Comparison of ENCODE assay signal across 9 cellular contexts in the genomic region with DNA sequence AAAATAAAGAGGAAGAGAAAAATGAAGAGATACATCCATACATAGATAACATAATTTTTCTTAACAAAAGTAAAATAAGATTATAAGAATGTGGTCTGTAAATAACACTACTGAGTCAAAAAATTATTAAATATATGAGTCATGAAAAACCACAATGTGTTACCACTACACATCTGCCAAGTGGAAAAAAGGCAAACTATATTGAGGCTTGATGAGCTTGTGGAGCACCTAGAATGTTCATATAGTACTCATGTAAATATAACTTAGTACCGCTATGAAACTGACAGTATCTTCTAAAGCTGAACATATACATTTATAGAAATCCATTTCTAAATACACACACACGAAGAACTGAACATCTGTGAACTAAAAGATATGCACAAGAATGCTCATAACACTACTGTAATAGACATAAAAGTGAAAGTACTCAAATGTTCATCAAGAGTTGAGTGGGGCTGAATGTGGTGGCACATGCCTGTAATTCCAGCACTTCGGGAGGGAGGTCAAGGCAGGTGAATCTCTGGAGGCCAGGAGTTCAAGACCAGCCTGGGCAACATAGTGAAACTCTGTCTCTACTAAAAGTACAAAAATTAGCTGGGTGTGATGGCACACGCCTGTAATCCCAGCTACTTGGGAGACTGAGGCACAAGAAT. TPM values are rescaled to one million over a fixed set of nuclear protein-coding genes. Genes with fewer than 3 reads are reported as not detected.
DNase-seq lines count a peak whose midpoint lies in the region; ATAC-seq, FAIRE-seq and TF ChIP-seq lines count a peak whose summit lies in the region.
"Had no signal": no experiment of that assay in that cellular context is flagged by ENCODE, and none has a peak within 500 bp of the region (broad histone marks: within the 10 kb centered on the region; RNA-seq: fewer than 3 reads in every experiment).

No MANE protein-coding gene starts in this region.

- H3K4me1 Mint-ChIP-seq in endodermal cell, result no peaks in the 10 kb centered on the region

- H4K20me1 ChIP-seq in HepG2 (ENCODE audit: insufficient read depth, low read length), result no peaks in the 10 kb centered on the region

- no peak overlapping the region for H2AFZ ChIP-seq in HepG2 (ENCODE audit: low read length)

- peak; percentile 65 for DNase-seq in HT1080 (ENCODE audit: low read depth)
- peak; percentile 68 for DNase-seq in fibroblast of villous mesenchyme (ENCODE audit: low read depth)
- DNase-seq in NCI-H748 (lab: John Stamatoyannopoulos, UW; ENCODE audit: unreplicated experiment), result no peak
- DNase-seq in HepG2 (ENCODE audit: low spot score), result no peak
- no peak for DNase-seq in endodermal cell
- DNase-seq in 8988T, result no peak

- H3K27me3 ChIP-seq in HepG2 (ENCODE audit: control insufficient read depth in 1 of 2, insufficient read depth in 2 of 2, low read length in 2 of 2), result no peaks in the 10 kb centered on the region
- H3K27me3 ChIP-seq in endodermal cell (ENCODE audit: control insufficient read depth, insufficient read depth, low read length, poor library complexity, severe bottlenecking), result no peaks in the 10 kb centered on the region

- H3K9me3 Mint-ChIP-seq in endodermal cell, result peaks cover 15% of the 10 kb centered on the region

- no peak for TF ChIP-seq CTCF in fibroblast of villous mesenchyme (IDR thresholded peaks at IDR 0.05; ENCODE audit: insufficient read depth, low read depth, low read length)
- TF ChIP-seq CTCF in HepG2 (CRISPR knock-in tag; IDR thresholded peaks at IDR 0.05), result no peak
- TF ChIP-seq CTCF in endodermal cell (conservative IDR thresholded peaks at IDR 0.05), result no peak

- H3K36me3 Mint-ChIP-seq in endodermal cell (ENCODE audit: low read depth), result no peaks in the 10 kb centered on the region

- FAIRE-seq in HepG2 (lab: Jason Lieb, UNC), result no peak
- FAIRE-seq: TTC549 had no signal

- H3K4me2 ChIP-seq in HepG2 (ENCODE audit: low read depth, low read length), result no peak overlapping the region

- TF ChIP-seq EP300 in HepG2 (IDR thresholded peaks at IDR 0.05; ENCODE audit: low read depth in 2 of 2, low read length in 2 of 2) (no peak), HepG2 (CRISPR knock-in tag; IDR thresholded peaks at IDR 0.05; ENCODE audit: borderline replicate concordance) (no peak)

- POLR2A ChIA-PET in HepG2 (lab: Yijun Ruan, JAX), result no interaction called here

- no peaks in the 10 kb centered on the region for H3K36me3 ChIP-seq in HepG2 (replicated peaks in 1 of 2; ENCODE audit: control insufficient read depth in 1 of 2, insufficient read depth in 2 of 2, low read length in 2 of 2)
- no peaks in the 10 kb centered on the region for H3K36me3 ChIP-seq in endodermal cell (ENCODE audit: control insufficient read depth, insufficient read depth, low read length)

- peak; percentile 96 for ATAC-seq in GM18858 (IDR thresholded peaks at IDR 0.05; ENCODE audit: unreplicated experiment)
- peak; percentile 95 for ATAC-seq in GM21786 (IDR thresholded peaks at IDR 0.05; ENCODE audit: unreplicated experiment)
- no peak for ATAC-seq in HepG2

- intact Hi-C loops in HepG2 (cut with micrococcal nuclease; ENCODE audit: unreplicated experiment), result no loop called here

- CTCF ChIA-PET in HepG2 (lab: Yijun Ruan, JAX; ENCODE audit: low intra/inter-chr PET ratio, low total read pairs), result no interaction called here

- TF ChIP-seq RAD21 in HepG2 (CRISPR knock-in tag; IDR thresholded peaks at IDR 0.05), result no peak

- H3K9me3 ChIP-seq in HepG2 (ENCODE audit: low read length), result peaks cover 18% of the 10 kb centered on the region
- peaks cover 18% of the 10 kb centered on the region for H3K9me3 ChIP-seq in endodermal cell (ENCODE audit: control insufficient read depth, low read length)

- TF ChIP-seq POLR2A in HepG2 (IDR thresholded peaks at IDR 0.05; ENCODE audit: insufficient read depth in 1 of 2, low read depth in 2 of 2, low read length in 2 of 2), result no peak

- in situ Hi-C loops in HepG2 (cut with HindIII; ENCODE audit: extremely low pct_ligation_motif_present, low pct_unique_long_range_greater_than_20kb), result no loop called here

- no peaks in the 10 kb centered on the region for H3K27me3 Mint-ChIP-seq in endodermal cell (ENCODE audit: insufficient read depth)

- 67% methylated on average over 4 of the region's 4 CpGs for WGBS in HepG2 (ENCODE audit: low lambda C conversion rate)
- WGBS in endodermal cell (ENCODE audit: insufficient coverage in 1 of 2, insufficient read length in 1 of 2), 2 experiments, result 82 to 88% methylated on average over 2 to 4 of the region's 4 CpGs

- H3K4me1 ChIP-seq in HepG2 (ENCODE audit: insufficient read depth, low read length) (peaks cover 28% of the 10 kb centered on the region), endodermal cell (ENCODE audit: control insufficient read depth, insufficient read depth, low read length) (no peaks in the 10 kb centered on the region)

- H3K4me3 Mint-ChIP-seq in endodermal cell, result no peak overlapping the region

- no TSS peak for BruUV-seq in HepG2 (replicated peaks; lab: Mats Ljungman, UMichigan)

- no peak overlapping the region for H3K27ac Mint-ChIP-seq in endodermal cell

- H3K9ac ChIP-seq in HepG2 (ENCODE audit: insufficient read depth, low read depth, low read length) (no peak overlapping the region), endodermal cell (ENCODE audit: extremely low read depth, low read length, poor library complexity, severe bottlenecking) (no peak overlapping the region)

- H3K79me2 ChIP-seq in HepG2 (ENCODE audit: insufficient read depth, low read length), result no peaks in the 10 kb centered on the region

- no peak overlapping the region for H3K27ac ChIP-seq in HepG2 (ENCODE audit: extremely low read length, insufficient read depth, low read length)
- no peak overlapping the region for H3K27ac ChIP-seq in endodermal cell (ENCODE audit: low read depth, low read length)

- H3K4me3 ChIP-seq in fibroblast of villous mesenchyme (ENCODE audit: low read depth, low read length), result no peak overlapping the region
- H3K4me3 ChIP-seq in HepG2 (replicated peaks in 1 of 3; ENCODE audit: insufficient read depth in 1 of 3, low read depth in 2 of 3, low read length in 3 of 3), result no peak overlapping the region
- H3K4me3 ChIP-seq in endodermal cell (ENCODE audit: low read length), result no peak overlapping the region

RNA-seq across cellular contexts. Expression of a gene that starts 18.5 kb away (rescaled TPM):
- total RNA-seq in HT1080 (2014; rRNA removed; shearing (Covaris generic)), result 20.0 and 21.8 TPM in 2 replicates
- polyA plus RNA-seq in HT1080 (2015; cell fraction: cytosol; rRNA removed), result 15.6 and 21.1 TPM in 2 replicates
- 22.3 and 27.4 TPM in 2 replicates for polyA plus RNA-seq in HT1080 (2015; cell fraction: nucleus; rRNA removed)
- total RNA-seq in fibroblast of villous mesenchyme (24.8 and 41.0 TPM in 2 replicates), HepG2 (2016; rRNA removed; fragmentation: Illumina TruSeq; extraction: Trizol) (0.32 and 0.46 TPM in 2 replicates), endodermal cell (not detected)
- total RNA-seq in HepG2 (2016; cell fraction: cytosol; rRNA removed; fragmentation: Illumina TruSeq; extraction: Trizol; ENCODE audit: low read depth), result not detected in 2 replicates
- total RNA-seq in HepG2 (2016; cell fraction: insoluble cytoplasmic fraction; rRNA removed; fragmentation: Illumina TruSeq; extraction: Trizol), result 0.41 and 0.51 TPM in 2 replicates
- total RNA-seq in HepG2 (2016; cell fraction: membrane; rRNA removed; fragmentation: Illumina TruSeq; extraction: Trizol), result 0.17 and 0.19 TPM in 2 replicates
- total RNA-seq in HepG2 (2016; cell fraction: nucleus; rRNA removed; fragmentation: Illumina TruSeq; extraction: Trizol), result 0.31 and 1.8 TPM in 2 replicates
- 0.16 and 0.56 TPM in 2 replicates for polyA plus RNA-seq in HepG2 (2011; rRNA removed)
- polyA plus RNA-seq in HepG2 (2011; cell fraction: cytosol; rRNA removed), result 0.25 and 0.36 TPM in 2 replicates
- polyA plus RNA-seq in HepG2 (2011; cell fraction: nucleus; rRNA removed), result 0.23 and 0.42 TPM in 2 replicates
- polyA plus RNA-seq in HepG2 (2012), result 0.48 and 0.56 TPM in 2 replicates
- polyA plus RNA-seq in HepG2 (2016; cell fraction: cytosol; fragmentation: Illumina TruSeq; extraction: Trizol; ENCODE audit: low read depth), result not detected in 2 replicates
- polyA plus RNA-seq in HepG2 (2016; cell fraction: insoluble cytoplasmic fraction; fragmentation: Illumina TruSeq; extraction: Trizol; ENCODE audit: low read depth), result 0.52 and 0.87 TPM in 2 replicates
- not detected in 2 replicates for polyA plus RNA-seq in HepG2 (2016; cell fraction: membrane; fragmentation: Illumina TruSeq; extraction: Trizol; ENCODE audit: low read depth)
- polyA plus RNA-seq in HepG2 (2016; cell fraction: nucleus; fragmentation: Illumina TruSeq; extraction: Trizol; ENCODE audit: insufficient read depth, low read depth), result 0.35 TPM in 1 of 2 replicates, not detected in the other
- 12.2 TPM in 1 of 2 replicates, not detected in the other for polyA minus RNA-seq in HepG2 (2011; rRNA and poly(A)+ RNA removed; ENCODE audit: low replicate concordance)
- 0.79 and 0.97 TPM in 2 replicates for polyA minus RNA-seq in HepG2 (2011; cell fraction: cytosol; rRNA and poly(A)+ RNA removed)
- polyA minus RNA-seq in HepG2 (2011; cell fraction: nucleus; rRNA and poly(A)+ RNA removed), result 0.37 and 0.64 TPM in 2 replicates
- not detected for polyA plus RNA-seq in endodermal cell (2013, experiment 1 of 2)
- 0.12 TPM for polyA plus RNA-seq in endodermal cell (2013, experiment 2 of 2)

RNA-seq across cellular contexts. Expression of a gene that starts 23.8 kb away (rescaled TPM):
- total RNA-seq in HT1080 (2014; rRNA removed; shearing (Covaris generic)), result 12.9 and 17.0 TPM in 2 replicates
- polyA plus RNA-seq in HT1080 (2015; cell fraction: cytosol; rRNA removed), result 5.6 and 9.1 TPM in 2 replicates
- polyA plus RNA-seq in HT1080 (2015; cell fraction: nucleus; rRNA removed), result 24.2 and 27.7 TPM in 2 replicates
- total RNA-seq in fibroblast of villous mesenchyme, result 88.3 and 162 TPM in 2 replicates
- 2.3 and 2.6 TPM in 2 replicates for total RNA-seq in HepG2 (2016; rRNA removed; fragmentation: Illumina TruSeq; extraction: Trizol)
- total RNA-seq in HepG2 (2016; cell fraction: cytosol; rRNA removed; fragmentation: Illumina TruSeq; extraction: Trizol; ENCODE audit: low read depth), result 0.20 and 0.35 TPM in 2 replicates
- total RNA-seq in HepG2 (2016; cell fraction: insoluble cytoplasmic fraction; rRNA removed; fragmentation: Illumina TruSeq; extraction: Trizol), result 3.1 and 3.4 TPM in 2 replicates
- 0.62 and 1.1 TPM in 2 replicates for total RNA-seq in HepG2 (2016; cell fraction: membrane; rRNA removed; fragmentation: Illumina TruSeq; extraction: Trizol)
- total RNA-seq in HepG2 (2016; cell fraction: nucleus; rRNA removed; fragmentation: Illumina TruSeq; extraction: Trizol), result 5.0 and 5.5 TPM in 2 replicates
- polyA plus RNA-seq in HepG2 (2011; rRNA removed), result 0.31 and 0.62 TPM in 2 replicates
- 0.07 and 0.21 TPM in 2 replicates for polyA plus RNA-seq in HepG2 (2011; cell fraction: cytosol; rRNA removed)
- 0.55 and 1.2 TPM in 2 replicates for polyA plus RNA-seq in HepG2 (2011; cell fraction: nucleus; rRNA removed)
- polyA plus RNA-seq in HepG2 (2012), result 0.88 and 1.0 TPM in 2 replicates
- 0.20 and 0.24 TPM in 2 replicates for polyA plus RNA-seq in HepG2 (2016; cell fraction: cytosol; fragmentation: Illumina TruSeq; extraction: Trizol; ENCODE audit: low read depth)
- 2.5 and 2.7 TPM in 2 replicates for polyA plus RNA-seq in HepG2 (2016; cell fraction: insoluble cytoplasmic fraction; fragmentation: Illumina TruSeq; extraction: Trizol; ENCODE audit: low read depth)
- polyA plus RNA-seq in HepG2 (2016; cell fraction: membrane; fragmentation: Illumina TruSeq; extraction: Trizol; ENCODE audit: low read depth), result 0.54 and 0.56 TPM in 2 replicates
- 2.3 and 4.9 TPM in 2 replicates for polyA plus RNA-seq in HepG2 (2016; cell fraction: nucleus; fragmentation: Illumina TruSeq; extraction: Trizol; ENCODE audit: insufficient read depth, low read depth)
- polyA minus RNA-seq in HepG2 (2011; rRNA and poly(A)+ RNA removed; ENCODE audit: low replicate concordance), result 1.4 and 8.3 TPM in 2 replicates
- polyA minus RNA-seq in HepG2 (2011; cell fraction: cytosol; rRNA and poly(A)+ RNA removed), result 2.0 TPM in 1 of 2 replicates, not detected in the other
- 6.4 and 15.5 TPM in 2 replicates for polyA minus RNA-seq in HepG2 (2011; cell fraction: nucleus; rRNA and poly(A)+ RNA removed)
- not detected for total RNA-seq in endodermal cell
- 0.18 TPM for polyA plus RNA-seq in endodermal cell (2013, experiment 1 of 2)
- 0.21 TPM for polyA plus RNA-seq in endodermal cell (2013, experiment 2 of 2)

RNA-seq across cellular contexts. Expression of a gene that starts 48.8 kb away (rescaled TPM):
- total RNA-seq in HT1080 (2014; rRNA removed; shearing (Covaris generic)), result 9.6 and 13.3 TPM in 2 replicates
- 16.7 and 17.4 TPM in 2 replicates for polyA plus RNA-seq in HT1080 (2015; cell fraction: cytosol; rRNA removed)
- polyA plus RNA-seq in HT1080 (2015; cell fraction: nucleus; rRNA removed), result 21.7 and 22.4 TPM in 2 replicates
- total RNA-seq in fibroblast of villous mesenchyme (42.8 and 45.3 TPM in 2 replicates), HepG2 (2016; rRNA removed; fragmentation: Illumina TruSeq; extraction: Trizol) (31.8 and 49.5 TPM in 2 replicates), endodermal cell (10 to 100 TPM; 33.9 to 36.4 TPM)
- 7.7 and 9.1 TPM in 2 replicates for total RNA-seq in HepG2 (2016; cell fraction: cytosol; rRNA removed; fragmentation: Illumina TruSeq; extraction: Trizol; ENCODE audit: low read depth)
- total RNA-seq in HepG2 (2016; cell fraction: insoluble cytoplasmic fraction; rRNA removed; fragmentation: Illumina TruSeq; extraction: Trizol), result 29.0 and 50.3 TPM in 2 replicates
- 10.1 and 12.6 TPM in 2 replicates for total RNA-seq in HepG2 (2016; cell fraction: membrane; rRNA removed; fragmentation: Illumina TruSeq; extraction: Trizol)
- 22.9 and 26.9 TPM in 2 replicates for total RNA-seq in HepG2 (2016; cell fraction: nucleus; rRNA removed; fragmentation: Illumina TruSeq; extraction: Trizol)
- polyA plus RNA-seq in HepG2 (2011; rRNA removed), result 12.2 and 17.7 TPM in 2 replicates
- 8.2 and 11.6 TPM in 2 replicates for polyA plus RNA-seq in HepG2 (2011; cell fraction: cytosol; rRNA removed)
- polyA plus RNA-seq in HepG2 (2011; cell fraction: nucleus; rRNA removed), result 13.6 and 17.0 TPM in 2 replicates
- 20.5 and 26.3 TPM in 2 replicates for polyA plus RNA-seq in HepG2 (2012)
- 4.2 and 4.6 TPM in 2 replicates for polyA plus RNA-seq in HepG2 (2016; cell fraction: cytosol; fragmentation: Illumina TruSeq; extraction: Trizol; ENCODE audit: low read depth)
- polyA plus RNA-seq in HepG2 (2016; cell fraction: insoluble cytoplasmic fraction; fragmentation: Illumina TruSeq; extraction: Trizol; ENCODE audit: low read depth), result 35.7 and 36.7 TPM in 2 replicates
- 6.5 and 6.6 TPM in 2 replicates for polyA plus RNA-seq in HepG2 (2016; cell fraction: membrane; fragmentation: Illumina TruSeq; extraction: Trizol; ENCODE audit: low read depth)
- 28.9 and 31.3 TPM in 2 replicates for polyA plus RNA-seq in HepG2 (2016; cell fraction: nucleus; fragmentation: Illumina TruSeq; extraction: Trizol; ENCODE audit: insufficient read depth, low read depth)
- polyA minus RNA-seq in HepG2 (2011; rRNA and poly(A)+ RNA removed; ENCODE audit: low replicate concordance), result 1.3 and 3.0 TPM in 2 replicates
- polyA minus RNA-seq in HepG2 (2011; cell fraction: cytosol; rRNA and poly(A)+ RNA removed), result 9.8 and 13.1 TPM in 2 replicates
- polyA minus RNA-seq in HepG2 (2011; cell fraction: nucleus; rRNA and poly(A)+ RNA removed), result 22.7 and 25.5 TPM in 2 replicates
- polyA plus RNA-seq in endodermal cell (2013, experiment 1 of 2), result 54.1 TPM
- polyA plus RNA-seq in endodermal cell (2013, experiment 2 of 2), result 47.6 TPM

RNA-seq across cellular contexts. Expression of a gene that starts 48.8 kb away (rescaled TPM):
- total RNA-seq in HT1080 (2014; rRNA removed; shearing (Covaris generic)), result 8.9 and 12.0 TPM in 2 replicates
- polyA plus RNA-seq in HT1080 (2015; cell fraction: cytosol; rRNA removed), result 8.6 and 8.7 TPM in 2 replicates
- 11.8 and 12.3 TPM in 2 replicates for polyA plus RNA-seq in HT1080 (2015; cell fraction: nucleus; rRNA removed)
- total RNA-seq in fibroblast of villous mesenchyme, result 10.3 and 15.1 TPM in 2 replicates
- total RNA-seq in HepG2 (2016; rRNA removed; fragmentation: Illumina TruSeq; extraction: Trizol), result 15.0 and 19.1 TPM in 2 replicates
- total RNA-seq in HepG2 (2016; cell fraction: cytosol; rRNA removed; fragmentation: Illumina TruSeq; extraction: Trizol; ENCODE audit: low read depth), result 1.3 TPM in 2 replicates
- total RNA-seq in HepG2 (2016; cell fraction: insoluble cytoplasmic fraction; rRNA removed; fragmentation: Illumina TruSeq; extraction: Trizol), result 13.4 and 18.0 TPM in 2 replicates
- total RNA-seq in HepG2 (2016; cell fraction: membrane; rRNA removed; fragmentation: Illumina TruSeq; extraction: Trizol), result 5.1 and 6.0 TPM in 2 replicates
- total RNA-seq in HepG2 (2016; cell fraction: nucleus; rRNA removed; fragmentation: Illumina TruSeq; extraction: Trizol), result 14.1 and 14.6 TPM in 2 replicates
- polyA plus RNA-seq in HepG2 (2011; rRNA removed), result 2.2 and 3.0 TPM in 2 replicates
- 1.6 and 2.0 TPM in 2 replicates for polyA plus RNA-seq in HepG2 (2011; cell fraction: cytosol; rRNA removed)
- 2.6 and 3.1 TPM in 2 replicates for polyA plus RNA-seq in HepG2 (2011; cell fraction: nucleus; rRNA removed)
- polyA plus RNA-seq in HepG2 (2012), result 3.9 and 4.1 TPM in 2 replicates
- polyA plus RNA-seq in HepG2 (2016; cell fraction: cytosol; fragmentation: Illumina TruSeq; extraction: Trizol; ENCODE audit: low read depth), result 0.86 and 1.0 TPM in 2 replicates
- 12.0 and 12.6 TPM in 2 replicates for polyA plus RNA-seq in HepG2 (2016; cell fraction: insoluble cytoplasmic fraction; fragmentation: Illumina TruSeq; extraction: Trizol; ENCODE audit: low read depth)
- polyA plus RNA-seq in HepG2 (2016; cell fraction: membrane; fragmentation: Illumina TruSeq; extraction: Trizol; ENCODE audit: low read depth), result 2.5 and 2.8 TPM in 2 replicates
- polyA plus RNA-seq in HepG2 (2016; cell fraction: nucleus; fragmentation: Illumina TruSeq; extraction: Trizol; ENCODE audit: insufficient read depth, low read depth), result 11.8 and 12.9 TPM in 2 replicates
- 3.4 and 6.8 TPM in 2 replicates for polyA minus RNA-seq in HepG2 (2011; rRNA and poly(A)+ RNA removed; ENCODE audit: low replicate concordance)
- 2.7 and 3.1 TPM in 2 replicates for polyA minus RNA-seq in HepG2 (2011; cell fraction: cytosol; rRNA and poly(A)+ RNA removed)
- polyA minus RNA-seq in HepG2 (2011; cell fraction: nucleus; rRNA and poly(A)+ RNA removed), result 19.2 and 19.4 TPM in 2 replicates
- 10 to 100 TPM; 20.1 to 27.7 TPM for total RNA-seq in endodermal cell
- polyA plus RNA-seq in endodermal cell (2013, experiment 1 of 2), result 9.7 TPM
- 9.5 TPM for polyA plus RNA-seq in endodermal cell (2013, experiment 2 of 2)

Comparison
In these comparisons a context has a peak if more than half of its experiments do, and no peak if none do; other contexts are left out.
1. DNase-seq: peak in HT1080 (single experiment) and fibroblast of villous mesenchyme (single experiment); none in NCI-H748 (single experiment), HepG2 (single experiment), endodermal cell (single experiment) and 8988T (single experiment).